In the genomic region with DNA sequence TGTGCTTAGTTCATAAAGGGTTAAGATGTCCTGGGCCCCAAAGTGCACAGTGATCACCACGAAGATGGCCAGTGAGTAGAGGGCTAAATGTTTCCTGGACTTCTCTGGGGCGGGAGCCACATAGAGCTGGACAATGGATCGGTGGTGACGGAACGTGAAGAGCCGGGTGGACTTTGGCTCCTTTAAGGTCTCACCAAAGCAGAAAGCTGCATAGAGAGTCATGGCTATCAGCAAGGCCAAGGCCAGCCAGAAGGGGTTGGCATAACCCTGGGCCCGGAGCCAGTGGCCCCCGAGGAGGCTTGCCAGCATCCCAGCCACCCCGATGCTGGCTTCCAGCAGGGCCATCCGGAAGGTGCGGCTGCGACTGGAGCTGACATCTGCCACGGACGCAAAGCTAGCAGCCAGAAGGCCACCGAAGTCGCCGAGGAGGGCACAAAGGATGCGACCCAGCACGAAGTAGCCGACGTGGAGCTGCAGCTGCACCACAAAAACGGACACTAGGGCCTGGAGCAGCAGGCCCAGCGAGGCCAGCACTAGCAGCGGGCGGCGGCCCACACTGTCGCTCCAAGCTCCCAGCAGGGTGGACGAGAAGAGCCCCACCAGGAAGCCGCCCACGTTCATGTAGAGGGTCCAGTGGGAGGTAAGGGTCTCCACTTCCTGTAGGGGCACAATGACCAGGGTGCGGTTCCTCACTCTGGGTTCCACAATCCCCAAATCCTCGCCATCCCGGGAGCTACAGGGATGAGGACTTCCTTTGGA, we compare ENCODE assay signal across 6 cellular contexts. TPM values are rescaled to one million over a fixed set of nuclear protein-coding genes. Genes with fewer than 3 reads are reported as not detected.
DNase-seq lines count a peak whose midpoint lies in the region; ATAC-seq lines count a peak whose summit lies in the region.

No MANE protein-coding gene starts in this region.

- H3K9me3 ChIP-seq in NT2/D1 (ENCODE audit: insufficient read depth, low read length), result no peaks in the 10 kb centered on the region
- H3K9me3 ChIP-seq in endocrine pancreas (ENCODE audit: control insufficient read depth, low read length), result no peaks in the 10 kb centered on the region
- H3K9me3 ChIP-seq in skeletal muscle satellite cell (replicated peaks; ENCODE audit: low read length), result no peaks in the 10 kb centered on the region

- peaks cover 53% of the 10 kb centered on the region for H3K27me3 ChIP-seq in NT2/D1 (ENCODE audit: insufficient read depth, insufficient read length)
- no peaks in the 10 kb centered on the region for H3K27me3 ChIP-seq in endocrine pancreas (ENCODE audit: control insufficient read depth, insufficient read depth, low read length)
- peaks cover 4% of the 10 kb centered on the region for H3K27me3 ChIP-seq in skeletal muscle satellite cell (ENCODE audit: control insufficient read depth, insufficient read depth, low read length)

- peak overlapping the region; percentile 98 for H3K4me2 ChIP-seq in skeletal muscle satellite cell (ENCODE audit: low read length)

- H3K4me1 ChIP-seq in NT2/D1 (ENCODE audit: insufficient read depth, insufficient read length) (peaks cover 11% of the 10 kb centered on the region), endocrine pancreas (ENCODE audit: control insufficient read depth, insufficient read depth, low read length) (no peaks in the 10 kb centered on the region), skeletal muscle satellite cell (ENCODE audit: control insufficient read depth, insufficient read depth, low read length) (peaks cover 17% of the 10 kb centered on the region)

- H3K36me3 ChIP-seq in NT2/D1 (ENCODE audit: insufficient read depth, insufficient read length, low read length), result peaks cover 19% of the 10 kb centered on the region
- H3K36me3 ChIP-seq in endocrine pancreas (ENCODE audit: control insufficient read depth, insufficient read depth, low read length), result peaks cover 2% of the 10 kb centered on the region
- no peaks in the 10 kb centered on the region for H3K36me3 ChIP-seq in skeletal muscle satellite cell (ENCODE audit: insufficient read depth, low read length)

- ATAC-seq in GM19455 (IDR thresholded peaks at IDR 0.05; ENCODE audit: unreplicated experiment) (no peak), HG02884 (IDR thresholded peaks at IDR 0.05; ENCODE audit: unreplicated experiment) (no peak), HG02870 (IDR thresholded peaks at IDR 0.05; ENCODE audit: unreplicated experiment) (no peak)

- H3K4me3 ChIP-seq in NT2/D1 (ENCODE audit: insufficient read length, low read depth) (peak overlapping the region; percentile 62), endocrine pancreas (ENCODE audit: control insufficient read depth, insufficient read depth, low read length) (peak overlapping the region; percentile 65), skeletal muscle satellite cell (ENCODE audit: low read length) (peak overlapping the region; percentile 82)

- no peak for DNase-seq in NT2/D1 (ENCODE audit: low read depth, low spot score)

- H3K9ac ChIP-seq in NT2/D1 (ENCODE audit: insufficient read length, low read depth) (peak overlapping the region; percentile 74), endocrine pancreas (ENCODE audit: control insufficient read depth, insufficient read depth, low read length) (peak overlapping the region; percentile 85), skeletal muscle satellite cell (ENCODE audit: low read depth, low read length) (peak overlapping the region; percentile 66)

RNA-seq across cellular contexts. Expression of a gene that starts 1.0 kb away (rescaled TPM):
- total RNA-seq in skeletal muscle satellite cell (2012; rRNA removed), result 3.9 and 4.1 TPM in 2 replicates

RNA-seq across cellular contexts. Expression of a gene that starts 33.5 kb away (rescaled TPM):
- 3.8 and 6.8 TPM in 2 replicates for total RNA-seq in skeletal muscle satellite cell (2012; rRNA removed)

RNA-seq across cellular contexts. Expression of a gene that starts 34.9 kb away (rescaled TPM):
- total RNA-seq in skeletal muscle satellite cell (2012; rRNA removed), result under 0.01 and 0.25 TPM in 2 replicates

RNA-seq across cellular contexts. Expression of a gene that starts 40.0 kb away (rescaled TPM):
- total RNA-seq in skeletal muscle satellite cell (2012; rRNA removed), result not detected in 2 replicates

RNA-seq across cellular contexts. Expression of a gene that starts 47.7 kb away (rescaled TPM):
- total RNA-seq in skeletal muscle satellite cell (2012; rRNA removed), result 83.1 and 95.0 TPM in 2 replicates
